2 cellular contexts compared by ENCODE assay signal in genomic region chr2:39150890-39151497, GRCh38.
TF ChIP-seq lines count a peak whose summit lies in the region.

No MANE protein-coding gene starts in this region.

TF ChIP-seq in K562, 482 proteins besides CTCF, POLR2A, EP300 and RAD21 (continued from another document and continues in another):
- TF ChIP-seq IRF1 (CRISPR knock-in tag; IDR thresholded peaks at IDR 0.05; ENCODE audit: borderline replicate concordance) = no peak
- TF ChIP-seq ZNF121 (CRISPR knock-in tag; conservative IDR thresholded peaks at IDR 0.05) = peak; percentile 65
- TF ChIP-seq FUS (optimal IDR thresholded peaks at IDR 0.05; ENCODE audit: low read depth, low read length) = no peak
- no peak for TF ChIP-seq NBN (IDR thresholded peaks at IDR 0.05; ENCODE audit: low read depth)
- TF ChIP-seq, protein P1, sequence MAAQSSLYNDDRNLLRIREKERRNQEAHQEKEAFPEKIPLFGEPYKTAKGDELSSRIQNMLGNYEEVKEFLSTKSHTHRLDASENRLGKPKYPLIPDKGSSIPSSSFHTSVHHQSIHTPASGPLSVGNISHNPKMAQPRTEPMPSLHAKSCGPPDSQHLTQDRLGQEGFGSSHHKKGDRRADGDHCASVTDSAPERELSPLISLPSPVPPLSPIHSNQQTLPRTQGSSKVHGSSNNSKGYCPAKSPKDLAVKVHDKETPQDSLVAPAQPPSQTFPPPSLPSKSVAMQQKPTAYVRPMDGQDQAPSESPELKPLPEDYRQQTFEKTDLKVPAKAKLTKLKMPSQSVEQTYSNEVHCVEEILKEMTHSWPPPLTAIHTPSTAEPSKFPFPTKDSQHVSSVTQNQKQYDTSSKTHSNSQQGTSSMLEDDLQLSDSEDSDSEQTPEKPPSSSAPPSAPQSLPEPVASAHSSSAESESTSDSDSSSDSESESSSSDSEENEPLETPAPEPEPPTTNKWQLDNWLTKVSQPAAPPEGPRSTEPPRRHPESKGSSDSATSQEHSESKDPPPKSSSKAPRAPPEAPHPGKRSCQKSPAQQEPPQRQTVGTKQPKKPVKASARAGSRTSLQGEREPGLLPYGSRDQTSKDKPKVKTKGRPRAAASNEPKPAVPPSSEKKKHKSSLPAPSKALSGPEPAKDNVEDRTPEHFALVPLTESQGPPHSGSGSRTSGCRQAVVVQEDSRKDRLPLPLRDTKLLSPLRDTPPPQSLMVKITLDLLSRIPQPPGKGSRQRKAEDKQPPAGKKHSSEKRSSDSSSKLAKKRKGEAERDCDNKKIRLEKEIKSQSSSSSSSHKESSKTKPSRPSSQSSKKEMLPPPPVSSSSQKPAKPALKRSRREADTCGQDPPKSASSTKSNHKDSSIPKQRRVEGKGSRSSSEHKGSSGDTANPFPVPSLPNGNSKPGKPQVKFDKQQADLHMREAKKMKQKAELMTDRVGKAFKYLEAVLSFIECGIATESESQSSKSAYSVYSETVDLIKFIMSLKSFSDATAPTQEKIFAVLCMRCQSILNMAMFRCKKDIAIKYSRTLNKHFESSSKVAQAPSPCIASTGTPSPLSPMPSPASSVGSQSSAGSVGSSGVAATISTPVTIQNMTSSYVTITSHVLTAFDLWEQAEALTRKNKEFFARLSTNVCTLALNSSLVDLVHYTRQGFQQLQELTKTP (IDR thresholded peaks at IDR 0.05; ENCODE audit: low read depth in 1 of 2, partially characterized antibody in 2 of 2) = no peak
- TF ChIP-seq TEAD4 (IDR thresholded peaks at IDR 0.05; ENCODE audit: low read length) = no peak
- no peak for TF ChIP-seq TEAD4 (CRISPR knock-in tag; IDR thresholded peaks at IDR 0.05; ENCODE audit: borderline replicate concordance)
- no peak for TF ChIP-seq POLR2AphosphoS5 (IDR thresholded peaks at IDR 0.05; ENCODE audit: control insufficient read depth, insufficient read depth, low read depth, low read length)
- 0 out of 4 replicates have a peak, but pooled peaks of 1 of the 2 experiments have one; percentile 22 for TF ChIP-seq SRF (CRISPR knock-in tag; IDR thresholded peaks at IDR 0.05)
- no peak for TF ChIP-seq ID3 (CRISPR knock-in tag; IDR thresholded peaks at IDR 0.05)
- 0 out of 2 replicates have a peak, but pooled peaks have one; percentile 31 for TF ChIP-seq ID3 (tag; IDR thresholded peaks at IDR 0.05)

TF ChIP-seq in liver, 16 proteins besides CTCF, POLR2A, EP300 and RAD21 (continued from another document):
- TF ChIP-seq JUND (IDR thresholded peaks at IDR 0.05) = no peak
- no peak for TF ChIP-seq NR2F2 (IDR thresholded peaks at IDR 0.05)
- TF ChIP-seq HNF4A (conservative IDR thresholded peaks at IDR 0.05) = peak; percentile 50 to 72
- TF ChIP-seq FOXA1 (IDR thresholded peaks at IDR 0.05) = no peak
- TF ChIP-seq GABPA (IDR thresholded peaks at IDR 0.05 in 1 of 2, conservative IDR thresholded peaks at IDR 0.05 in 1 of 2) = no peak
- no peak for TF ChIP-seq EGR1 (IDR thresholded peaks at IDR 0.05; ENCODE audit: low read depth in 2 of 2)
- TF ChIP-seq ATF3 (IDR thresholded peaks at IDR 0.05) = no peak
- TF ChIP-seq, protein P2, sequence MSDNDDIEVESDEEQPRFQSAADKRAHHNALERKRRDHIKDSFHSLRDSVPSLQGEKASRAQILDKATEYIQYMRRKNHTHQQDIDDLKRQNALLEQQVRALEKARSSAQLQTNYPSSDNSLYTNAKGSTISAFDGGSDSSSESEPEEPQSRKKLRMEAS (IDR thresholded peaks at IDR 0.05) = no peak
- peak; percentile 41 for TF ChIP-seq SP1 (IDR thresholded peaks at IDR 0.05)
- TF ChIP-seq FOXA2 (IDR thresholded peaks at IDR 0.05) = peak; percentile 25
